Comparison of ENCODE assay signal across 9 cellular contexts in genomic region chr5:43039115-43039467, GRCh38. TPM values are rescaled to one million over a fixed set of nuclear protein-coding genes. Genes with fewer than 3 reads are reported as not detected.
DNase-seq lines count a peak whose midpoint lies in the region; ATAC-seq, FAIRE-seq and TF ChIP-seq lines count a peak whose summit lies in the region.
"Had no signal": no experiment of that assay in that cellular context is flagged by ENCODE, and none has a peak within 500 bp of the region (broad histone marks: within the 10 kb centered on the region; RNA-seq: fewer than 3 reads in every experiment).

No MANE protein-coding gene starts in this region.

- no peaks in the 10 kb centered on the region for H3K9me3 Mint-ChIP-seq in Caco-2 (ENCODE audit: unreplicated experiment)

- H3K27me3 Mint-ChIP-seq in Caco-2 (ENCODE audit: insufficient read depth, unreplicated experiment) = no peaks in the 10 kb centered on the region

- peaks cover 7% of the 10 kb centered on the region for H3K36me3 Mint-ChIP-seq in Caco-2 (ENCODE audit: insufficient read depth, unreplicated experiment)

- no TSS peak for BruUV-seq in Caco-2 (replicated peaks; lab: Mats Ljungman, UMichigan)
- BruUV-seq in PC-3 (replicated peaks; lab: Mats Ljungman, UMichigan) = no TSS peak

- POLR2A ChIA-PET in Caco-2 (lab: Charles Lee) = interaction anchor here (0.8 to 1.2 kb wide), 2 partner anchors 20 to 27 kb away, joined by 4 read pairs; no protein-coding TSS in a partner anchor
- POLR2A ChIA-PET in PC-3 (lab: Charles Lee; ENCODE audit: unreplicated experiment) = interaction anchor here (0.6 to 1.0 kb wide), 3 partner anchors 19 to 30 kb away, joined by 4 to 9 read pairs (median 5); no protein-coding TSS in a partner anchor

- no peak for DNase-seq in Caco-2
- no peak for DNase-seq in PC-3
- no peak for DNase-seq in epithelial cell of esophagus (ENCODE audit: low read depth)
- no peak for DNase-seq in pancreas
- DNase-seq in GM13977 (ENCODE audit: low spot score) = no peak
- DNase-seq in COLO668 (lab: John Stamatoyannopoulos, UW; ENCODE audit: unreplicated experiment) = no peak
- no peak for DNase-seq in NCI-H1417 treated with DMSO at 0.1 percent for 48 hours (lab: John Stamatoyannopoulos, UW)
- DNase-seq: cortex of kidney had no signal

- CTCF ChIA-PET in Caco-2 (lab: Charles Lee) (interaction anchor here (0.9 to 2.3 kb wide), 6 partner anchors 19 to 445 kb away, joined by 3 to 10 read pairs (median 4); partner anchors contain the start of genes TMEM267 and ZNF131), PC-3 (lab: Charles Lee) (interaction anchor here (1.4 to 3.3 kb wide), 3 partner anchors 20 to 130 kb away, joined by 5 to 20 read pairs (median 6); no protein-coding TSS in a partner anchor)

- peaks cover 92% of the 10 kb centered on the region for H3K79me2 ChIP-seq in PC-3 (ENCODE audit: low read length)

- in situ Hi-C loops in GM13977 (cut with MboI; ENCODE audit: low pct_unique_long_range_greater_than_20kb, low sequenced_read_pairs, unreplicated experiment) = no loop called here

- H2AFZ ChIP-seq in PC-3 (ENCODE audit: low read length) = peak overlapping the region; percentile 69

- peaks cover 7% of the 10 kb centered on the region for H3F3A ChIP-seq in PC-3 (ENCODE audit: low read length, unreplicated experiment)

- no peaks in the 10 kb centered on the region for H3K9me2 ChIP-seq in PC-3 (replicated peaks; ENCODE audit: low read length)

- peak overlapping the region; percentile 58 for H3K27ac Mint-ChIP-seq in Caco-2 (ENCODE audit: unreplicated experiment)

- peak overlapping the region; percentile 88 for H3K9ac ChIP-seq in PC-3 (ENCODE audit: low read length)

- H3K4me3 ChIP-seq in Caco-2 (ENCODE audit: low read depth, low read length) = peak overlapping the region; percentile 80
- H3K4me3 ChIP-seq in PC-3 (ENCODE audit: low read length) = peak overlapping the region; percentile 70
- peak overlapping the region; percentile 61 for H3K4me3 ChIP-seq in epithelial cell of esophagus (ENCODE audit: low read length)
- H3K4me3 ChIP-seq in pancreas = peak overlapping the region in 2 of 4 donors; percentile 40 to 59

- H3K4me3 Mint-ChIP-seq in Caco-2 (ENCODE audit: unreplicated experiment) = peak overlapping the region; percentile 86

- peak; percentile 41 for FAIRE-seq in pancreas (lab: Jason Lieb, UNC)

- intact Hi-C loops in Caco-2 (cut with micrococcal nuclease; ENCODE audit: unreplicated experiment) = no loop called here
- intact Hi-C loops in PC-3 (cut with micrococcal nuclease) = no loop called here
- intact Hi-C loops in pancreas (cut with DNase I) = no loop called here

- H3K27me3 ChIP-seq in Caco-2 (replicated peaks; ENCODE audit: control insufficient read depth, insufficient read depth, low read length) (no peaks in the 10 kb centered on the region), PC-3 (ENCODE audit: low read length) (no peaks in the 10 kb centered on the region), pancreas (peaks cover 0 to 45% (median 2%) of the 10 kb centered on the region in 4 donors)

- H3K27ac ChIP-seq in PC-3 (ENCODE audit: low read length) (peak overlapping the region; percentile 90), pancreas (peak overlapping the region in 2 of 4 donors; percentile 88 to 89)

- 50 to 72% methylated on average over 6 of the region's 6 CpGs for WGBS in pancreas, 2 donors

- TF ChIP-seq CTCF in Caco-2 (IDR thresholded peaks at IDR 0.05; ENCODE audit: insufficient read depth in 1 of 2, low read depth in 1 of 2, low read length in 1 of 2, severe bottlenecking in 1 of 2, unreplicated experiment in 1 of 2) = no peak
- no peak for TF ChIP-seq CTCF in PC-3 (conservative IDR thresholded peaks at IDR 0.05; ENCODE audit: low read depth, low read length)
- TF ChIP-seq CTCF in epithelial cell of esophagus (IDR thresholded peaks at IDR 0.05; ENCODE audit: insufficient read depth, low read depth, low read length, missing control alignments) = no peak
- TF ChIP-seq CTCF in pancreas (IDR thresholded peaks at IDR 0.05) = no peak
- no peak for TF ChIP-seq CTCF in GM13977 (IDR thresholded peaks at IDR 0.05; ENCODE audit: extremely low read depth, insufficient read depth, missing control alignments)

- H3K4me1 ChIP-seq in Caco-2 (no peaks in the 10 kb centered on the region), PC-3 (ENCODE audit: insufficient read depth, low read length) (peaks cover 29% of the 10 kb centered on the region), pancreas (no peaks in the 10 kb centered on the region)

- H4K20me1 ChIP-seq in PC-3 (ENCODE audit: low read length) = no peaks in the 10 kb centered on the region

- H3K9me3 ChIP-seq in Caco-2 (no peaks in the 10 kb centered on the region), PC-3 (ENCODE audit: low read length) (no peaks in the 10 kb centered on the region), pancreas (no peaks in the 10 kb centered on the region)

- H3K36me3 ChIP-seq in Caco-2 (ENCODE audit: control insufficient read depth, insufficient read depth, low read length) = no peaks in the 10 kb centered on the region
- H3K36me3 ChIP-seq in PC-3 (ENCODE audit: low read depth, low read length) = no peaks in the 10 kb centered on the region
- no peaks in the 10 kb centered on the region for H3K36me3 ChIP-seq in pancreas

- peak overlapping the region; percentile 96 for H3K4me2 ChIP-seq in PC-3 (ENCODE audit: low read length)

- H3K4me1 Mint-ChIP-seq in Caco-2 (ENCODE audit: low read depth, unreplicated experiment) = no peaks in the 10 kb centered on the region

- ATAC-seq in PC-3 = no peak
- no peak for ATAC-seq in pancreas
- no peak for ATAC-seq in GM18909 (IDR thresholded peaks at IDR 0.05; ENCODE audit: poor library complexity, unreplicated experiment)

RNA-seq across cellular contexts. Expression of gene ANXA2R, which starts 1.0 kb away (rescaled TPM):
- total RNA-seq in Caco-2 (2022) (3.1 and 4.1 TPM in 2 replicates), PC-3 (2014; rRNA removed) (4.8 and 8.9 TPM in 2 replicates), pancreas (under 1 TPM; 0.32 to 0.90 (median 0.47) TPM)
- 1 to 10 TPM in 1 of 2 donors, under 1 TPM in 1; 0.87 to 1.9 TPM for polyA plus RNA-seq in pancreas
